In the genomic region with DNA sequence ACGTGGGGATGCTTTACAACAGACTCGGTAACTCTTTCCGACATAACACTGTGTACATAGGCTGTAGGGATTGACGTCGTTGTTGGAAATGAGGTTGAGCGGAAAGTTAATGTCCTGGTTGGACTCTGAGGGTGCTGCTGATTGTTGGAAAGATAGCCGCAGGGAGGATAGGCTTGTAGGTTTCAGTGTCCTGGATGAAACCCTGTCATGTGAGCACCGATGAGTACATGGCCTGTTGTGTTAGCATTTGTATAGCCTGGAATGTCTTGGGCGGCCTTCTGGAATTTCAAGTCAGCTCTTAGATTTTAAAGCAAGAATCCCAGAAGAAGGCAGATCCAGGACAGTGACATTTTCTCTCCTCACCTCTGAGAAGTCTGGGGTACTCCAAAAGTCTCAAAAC, we compare ENCODE assay signal across 13 cellular contexts.
DNase-seq lines count a peak whose midpoint lies in the region; ATAC-seq and TF ChIP-seq lines count a peak whose summit lies in the region.
"Had no signal": no experiment of that assay in that cellular context is flagged by ENCODE, and none has a peak within 500 bp of the region (broad histone marks: within the 10 kb centered on the region; RNA-seq: fewer than 3 reads in every experiment).

No MANE protein-coding gene starts in this region.

- H3K4me1 ChIP-seq in BLaER1: peaks cover 74% of the 10 kb centered on the region
- 0 out of 2 replicates have a peak, but pooled peaks cover 1% of the 10 kb centered on the region for H3K4me1 ChIP-seq in IMR-90 (ENCODE audit: control insufficient read depth, insufficient read depth, low read length)

- DNase-seq in IMR-90 (peak; percentile 47), epidermal melanocyte (ENCODE audit: insufficient read length, low spot score) (peak; percentile 47), myocyte (ENCODE audit: low read depth) (peak; percentile 23), NCI-H526 (lab: John Stamatoyannopoulos, UW) (no peak)
- DNase-seq: GM23248; NCI-H1436 treated with DMSO at 0.1 percent for 48 hours; sigmoid colon; stimulated activated naive B cell treated with anti-CD40 and anti-IgM and Interleukin-4, amounts not matched to agents 10 μg/mL and 1 μg/mL and 100 μg/mL, for 72 hours had no signal

- no peak overlapping the region for H2AFZ ChIP-seq in IMR-90 (replicated peaks; ENCODE audit: low read length, poor library complexity)
- H2AFZ ChIP-seq: GM23248 had no signal

- H4K5ac ChIP-seq in IMR-90 (ENCODE audit: low read depth, low read length): no peak overlapping the region

- no peak overlapping the region for H3K23ac ChIP-seq in IMR-90 (ENCODE audit: low read depth, low read length)

- H2AK9ac ChIP-seq in IMR-90 (replicated peaks; ENCODE audit: low read depth, low read length, poor library complexity): no peak overlapping the region

- H2AK5ac ChIP-seq in IMR-90 (ENCODE audit: low read depth, low read length): no peak overlapping the region

- 72% methylated on average over 8 of the region's 9 CpGs; no CpG with 5 or more reads in 1 of the 2 experiments for WGBS in IMR-90 (ENCODE audit: extremely low coverage in 2 of 2, insufficient read length in 1 of 2), 2 experiments

- 0 out of 2 replicates have a peak, but pooled peaks cover 3% of the 10 kb centered on the region for H3K9me1 ChIP-seq in IMR-90 (ENCODE audit: insufficient read depth, low read length)

- H2BK15ac ChIP-seq in IMR-90 (ENCODE audit: low read depth, low read length): no peak overlapping the region

- no peak overlapping the region for H2BK5ac ChIP-seq in IMR-90 (ENCODE audit: low read depth, low read length, poor library complexity, severe bottlenecking)

- no peak overlapping the region for H3K4me3 ChIP-seq in BLaER1
- H3K4me3 ChIP-seq in IMR-90 (ENCODE audit: insufficient read depth, low read depth, low read length): no peak overlapping the region
- H3K4me3 ChIP-seq: GM23248, sigmoid colon had no signal

- dilution Hi-C loops in IMR-90 (cut with HindIII; ENCODE audit: low sequenced_read_pairs, unreplicated experiment): no loop called here

- H3K79me1 ChIP-seq in IMR-90 (ENCODE audit: low read depth in 1 of 2, low read length in 2 of 2): peaks cover 0 to 3% of the 10 kb centered on the region in 2 experiments; a peak in 2 of 4 replicates

- no peak overlapping the region for H3K18ac ChIP-seq in IMR-90 (ENCODE audit: low read depth, low read length)

- H3K27ac ChIP-seq in BLaER1: peak overlapping the region; percentile 80
- no peak overlapping the region for H3K27ac ChIP-seq in IMR-90 (ENCODE audit: insufficient read depth, low read length)
- H3K27ac ChIP-seq: GM23248, KMS-11, sigmoid colon had no signal

- H4K20me1 ChIP-seq in BLaER1 (peaks cover 46% of the 10 kb centered on the region), IMR-90 (ENCODE audit: insufficient read depth, low read length) (no peaks in the 10 kb centered on the region)

- ATAC-seq in IMR-90 (ENCODE audit: low read depth): peak; percentile 34; the same call in 1 of the 2 replicates
- ATAC-seq in HG02571 (IDR thresholded peaks at IDR 0.05; ENCODE audit: unreplicated experiment): no peak
- ATAC-seq in GM19467 (IDR thresholded peaks at IDR 0.05; ENCODE audit: unreplicated experiment): no peak
- no peak for ATAC-seq in GM18498 (IDR thresholded peaks at IDR 0.05; ENCODE audit: unreplicated experiment)
- ATAC-seq: stimulated activated naive B cell treated with anti-CD40 and anti-IgM and Interleukin-4, amounts not matched to agents 10 μg/mL and 1 μg/mL and 100 μg/mL, for 72 hours had no signal

- in situ Hi-C loops in IMR-90 (cut with MboI; ENCODE audit: low sequenced_read_pairs): no loop called here

- POLR2A ChIA-PET in IMR-90 (lab: Charles Lee; ENCODE audit: unreplicated experiment): no interaction called here

- H4K8ac ChIP-seq in IMR-90 (ENCODE audit: low read depth in 2 of 2, low read length in 2 of 2): no peak overlapping the region

- CTCF ChIA-PET in IMR-90 (lab: Yijun Ruan, JAX): no interaction called here

- no peak for TF ChIP-seq POLR2A in IMR-90 (IDR thresholded peaks at IDR 0.05; ENCODE audit: low read depth, low read length)

- peaks cover 69% of the 10 kb centered on the region for H3K36me3 ChIP-seq in BLaER1
- H3K36me3 ChIP-seq in IMR-90 (ENCODE audit: control insufficient read depth, insufficient read depth, low read length): peaks cover 1% of the 10 kb centered on the region; the same call in 1 of the 2 replicates

- H3K9me3 ChIP-seq in BLaER1: peaks cover 11% of the 10 kb centered on the region; the same call in 1 of the 2 replicates
- H3K9me3 ChIP-seq in IMR-90 (ENCODE audit: control insufficient read depth, insufficient read depth, low read length): no peaks in the 10 kb centered on the region
- H3K9me3 ChIP-seq: sigmoid colon had no signal

- H3K9ac ChIP-seq in BLaER1 (0 out of 2 replicates have a peak overlapping the region, but pooled peaks have one; percentile 2), IMR-90 (ENCODE audit: low read depth, low read length) (no peak overlapping the region; the same call in 1 of the 2 replicates)
- H3K9ac ChIP-seq: GM23248, KMS-11 had no signal

- H2BK20ac ChIP-seq in IMR-90 (ENCODE audit: low read depth, low read length): no peak overlapping the region

- TF ChIP-seq CTCF in IMR-90 (conservative IDR thresholded peaks at IDR 0.05; ENCODE audit: low read depth, low read length): no peak

- no peak overlapping the region for H3K4ac ChIP-seq in IMR-90 (ENCODE audit: low read depth, low read length)

- no peak overlapping the region for H3K56ac ChIP-seq in IMR-90 (ENCODE audit: extremely low read depth, insufficient read depth, low read length)

- intact Hi-C loops in IMR-90 (cut with micrococcal nuclease): loop anchor here (5.0 kb wide), 1 partner anchor 61 kb away; no protein-coding TSS in a partner anchor

- H4K91ac ChIP-seq in IMR-90 (ENCODE audit: insufficient read depth, low read depth, low read length): no peak overlapping the region; the same call in 1 of the 2 replicates

- TF ChIP-seq RAD21 in IMR-90 (IDR thresholded peaks at IDR 0.05; ENCODE audit: low read length): no peak

- H3K27me3 ChIP-seq in BLaER1: no peaks in the 10 kb centered on the region
- H3K27me3 ChIP-seq in IMR-90 (ENCODE audit: control insufficient read depth, insufficient read depth, low read length): no peaks in the 10 kb centered on the region
- H3K27me3 ChIP-seq: sigmoid colon had no signal

- H3K4me2 ChIP-seq in BLaER1 (peak overlapping the region; percentile 89), IMR-90 (ENCODE audit: low read depth, low read length) (no peak overlapping the region)
- H3K4me2 ChIP-seq: KMS-11 had no signal

- H3K14ac ChIP-seq in IMR-90 (replicated peaks; ENCODE audit: low read depth, low read length): no peak overlapping the region

- H2BK120ac ChIP-seq in IMR-90 (ENCODE audit: low read depth, low read length): no peak overlapping the region

- BruUV-seq in IMR-90 (replicated peaks; lab: Mats Ljungman, UMichigan): no TSS peak

TF ChIP-seq in IMR-90, 13 proteins besides CTCF, POLR2A, EP300 and RAD21:
- TF ChIP-seq, protein P1, sequence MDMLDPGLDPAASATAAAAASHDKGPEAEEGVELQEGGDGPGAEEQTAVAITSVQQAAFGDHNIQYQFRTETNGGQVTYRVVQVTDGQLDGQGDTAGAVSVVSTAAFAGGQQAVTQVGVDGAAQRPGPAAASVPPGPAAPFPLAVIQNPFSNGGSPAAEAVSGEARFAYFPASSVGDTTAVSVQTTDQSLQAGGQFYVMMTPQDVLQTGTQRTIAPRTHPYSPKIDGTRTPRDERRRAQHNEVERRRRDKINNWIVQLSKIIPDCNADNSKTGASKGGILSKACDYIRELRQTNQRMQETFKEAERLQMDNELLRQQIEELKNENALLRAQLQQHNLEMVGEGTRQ (IDR thresholded peaks at IDR 0.05; ENCODE audit: low read depth, low read length): peak; percentile 25; the same call in 1 of the 2 replicates
- TF ChIP-seq BHLHE40 (IDR thresholded peaks at IDR 0.05; ENCODE audit: low read depth, low read length): peak; percentile 9; the same call in 1 of the 2 replicates
- TF ChIP-seq MAZ (IDR thresholded peaks at IDR 0.05; ENCODE audit: borderline replicate concordance, low read depth, low read length): no peak

Comparison
In these comparisons a context has a peak if more than half of its experiments do, and no peak if none do; other contexts are left out.
1. DNase-seq: peak in IMR-90 (single experiment), epidermal melanocyte (single experiment) and myocyte (single experiment); none in NCI-H526 (0 of 2).